Comparison of ENCODE assay signal across 8 cellular contexts in genomic region chr9:62802719-62803079, GRCh38.
A peak's percentile ranks its signal among the peaks of the same experiment; 100 is the strongest.
DNase-seq lines count a peak whose midpoint lies in the region; ATAC-seq, FAIRE-seq and TF ChIP-seq lines count a peak whose summit lies in the region.
"Not testable (repeated sequence)": the region's sequence is repeated elsewhere in the genome, so short reads cannot be mapped to it uniquely, and the experiment has no call there.

No MANE protein-coding gene starts in this region.

- H3K79me1 ChIP-seq in trophoblast cell (ENCODE audit: low read length) = not testable (repeated sequence)

- H3K27me3 Mint-ChIP-seq in type B pancreatic cell = peaks cover 69% of the 10 kb centered on the region

- not testable (repeated sequence) for H3K27ac Mint-ChIP-seq in type B pancreatic cell

- H2AK5ac ChIP-seq in trophoblast cell (ENCODE audit: low read length) = not testable (repeated sequence)

- H2BK12ac ChIP-seq in trophoblast cell (ENCODE audit: low read length) = not testable (repeated sequence)

- not testable (repeated sequence) for TF ChIP-seq POLR2A in GM12878 (IDR thresholded peaks at IDR 0.05; ENCODE audit: low read depth, low read length); esophagus squamous epithelium (IDR thresholded peaks at IDR 0.05); right lobe of liver (IDR thresholded peaks at IDR 0.05)

- not testable (repeated sequence) for H3K4me1 ChIP-seq in HUES64 (ENCODE audit: insufficient read depth, low read length); GM12878 (ENCODE audit: control insufficient read depth, insufficient read depth, low read length); trophoblast cell (ENCODE audit: control insufficient read depth in 1 of 2, insufficient read depth in 2 of 2, low read length in 2 of 2)
- H3K4me1 ChIP-seq in esophagus squamous epithelium (peaks cover 4 to 47% (median 20%) of the 10 kb centered on the region in 3 donors), right lobe of liver (peaks cover 0 to 10% (median 0%) of the 10 kb centered on the region in 4 donors)

- H4K91ac ChIP-seq in trophoblast cell (ENCODE audit: low read depth, low read length) = not testable (repeated sequence)

- not testable (repeated sequence) for H3K9me3 Mint-ChIP-seq in type B pancreatic cell

- peaks cover 42% of the 10 kb centered on the region for H3K79me2 ChIP-seq in GM12878 (ENCODE audit: control insufficient read depth, insufficient read depth, low read length)
- not testable (repeated sequence) for H3K79me2 ChIP-seq in trophoblast cell (ENCODE audit: control insufficient read depth, insufficient read depth, low read length, poor library complexity)

- RAD21 ChIA-PET in GM12878 (lab: Charles Lee; ENCODE audit: unreplicated experiment) = interaction anchor here (1.3 to 1.9 kb wide), 2 partner anchors 35 to 1015 kb away, joined by 4 to 20 read pairs; no protein-coding TSS in a partner anchor

- not testable (repeated sequence) for H2BK5ac ChIP-seq in trophoblast cell (ENCODE audit: low read depth, low read length, poor library complexity)

- H3K14ac ChIP-seq in trophoblast cell (ENCODE audit: low read length) = not testable (repeated sequence)

- not testable (repeated sequence) for H4K20me1 ChIP-seq in GM12878 (ENCODE audit: control insufficient read depth, insufficient read depth)

- not testable (repeated sequence) for H3K36me3 ChIP-seq in HUES64 (ENCODE audit: insufficient read depth, low read length); GM12878 (ENCODE audit: control insufficient read depth in 2 of 2, insufficient read depth in 2 of 2, low read length in 1 of 2); esophagus squamous epithelium; right lobe of liver; trophoblast cell (ENCODE audit: control insufficient read depth in 1 of 2, insufficient read depth in 2 of 2, low read length in 2 of 2)

- TF ChIP-seq CTCF in GM12864 (IDR thresholded peaks at IDR 0.05; ENCODE audit: low read depth, low read length, missing control alignments); WI38 (IDR thresholded peaks at IDR 0.05; ENCODE audit: low read depth, low read length); GM12878 (IDR thresholded peaks at IDR 0.05 in 2 of 3, conservative IDR thresholded peaks at IDR 0.05 in 1 of 3; ENCODE audit: control insufficient read depth in 2 of 3, extremely low read depth in 1 of 3, insufficient read depth in 1 of 3, low read depth in 3 of 3, low read length in 3 of 3); esophagus squamous epithelium (IDR thresholded peaks at IDR 0.05); right lobe of liver (IDR thresholded peaks at IDR 0.05); type B pancreatic cell (conservative IDR thresholded peaks at IDR 0.05): not testable (repeated sequence)

- H4K8ac ChIP-seq in trophoblast cell (ENCODE audit: low read depth, low read length) = peak overlapping the region; percentile 99

- not testable (repeated sequence) for BruUV-seq in GM12878 (replicated peaks; lab: Mats Ljungman, UMichigan)

- H2AFZ ChIP-seq in GM12878 (ENCODE audit: control insufficient read depth, low read depth, low read length) (peak overlapping the region; percentile 96), trophoblast cell (ENCODE audit: insufficient read depth, low read length, poor library complexity) (peak overlapping the region; percentile 100)

- POLR2A ChIA-PET in GM12878 (lab: Charles Lee) = interaction anchor here (1.9 kb wide), 1 partner anchor 1015 kb away, joined by 9 read pairs; no protein-coding TSS in a partner anchor

- peak overlapping the region; percentile 96; the same call in 1 of the 2 replicates for H3K4me2 ChIP-seq in GM12878 (ENCODE audit: control insufficient read depth, insufficient read depth)
- peak overlapping the region; percentile 52 for H3K4me2 ChIP-seq in trophoblast cell (ENCODE audit: low read length)

- H3K27me3 ChIP-seq in HUES64 (ENCODE audit: insufficient read depth, low read length) (peaks cover 89% of the 10 kb centered on the region), esophagus squamous epithelium (peaks cover 0 to 74% (median 8%) of the 10 kb centered on the region in 4 donors), right lobe of liver (peaks cover 0 to 48% of the 10 kb centered on the region in 2 donors), trophoblast cell (ENCODE audit: insufficient read depth, low read length) (peaks cover 40% of the 10 kb centered on the region)
- H3K27me3 ChIP-seq in GM12878 (replicated peaks in 1 of 2; ENCODE audit: control insufficient read depth in 2 of 2, insufficient read depth in 2 of 2, low read length in 1 of 2) = not testable (repeated sequence)

- not testable (repeated sequence) for H3K23ac ChIP-seq in trophoblast cell (ENCODE audit: low read length)

- H3K4ac ChIP-seq in trophoblast cell (ENCODE audit: low read depth, low read length) = not testable (repeated sequence)

- not testable (repeated sequence) for H3K9ac ChIP-seq in HUES64 (ENCODE audit: low read depth, low read length); trophoblast cell (ENCODE audit: low read length)
- peak overlapping the region; percentile 70 for H3K9ac ChIP-seq in GM12878 (ENCODE audit: control insufficient read depth, insufficient read depth, low read length)

- H2BK120ac ChIP-seq in trophoblast cell (ENCODE audit: insufficient read depth, low read length, poor library complexity) = not testable (repeated sequence)

- CTCF ChIA-PET in GM12878 (lab: Yijun Ruan, JAX) = interaction anchor here (1.2 kb wide), 1 partner anchor 1015 kb away, joined by 8 read pairs; no protein-coding TSS in a partner anchor

- peaks cover 17% of the 10 kb centered on the region for H3K36me3 Mint-ChIP-seq in type B pancreatic cell

- H3K18ac ChIP-seq in trophoblast cell (ENCODE audit: low read length) = not testable (repeated sequence)

- SMC1A ChIA-PET in GM12878 (lab: Charles Lee; ENCODE audit: uncharacterized antibody, unreplicated experiment) = interaction anchor here (2.3 kb wide), 1 partner anchor 1015 kb away, joined by 11 read pairs; no protein-coding TSS in a partner anchor

- H4K12ac ChIP-seq in trophoblast cell (ENCODE audit: low read depth, low read length) = peak overlapping the region; percentile 97

- ATAC-seq in GM12878, right lobe of liver: not testable (repeated sequence)

- peaks cover 18% of the 10 kb centered on the region for H3K4me1 Mint-ChIP-seq in type B pancreatic cell (ENCODE audit: unreplicated experiment)

- WGBS in HUES64 = 15% methylated on average over 9 of the region's 9 CpGs
- WGBS in GM12878 (ENCODE audit: insufficient coverage, insufficient replicate concordance, low lambda C conversion rate, missing lambda C conversion rate) = 7% methylated on average over 9 of the region's 9 CpGs
- 5 to 15% methylated on average over 9 of the region's 9 CpGs for WGBS in esophagus squamous epithelium, 2 donors
- 16% methylated on average over 9 of the region's 9 CpGs for WGBS in right lobe of liver (ENCODE audit: insufficient coverage, low coverage, low lambda C conversion rate, missing lambda C conversion rate)
- WGBS in trophoblast cell (ENCODE audit: extremely low coverage, insufficient coverage, insufficient read length) = no CpG with 5 or more reads among the region's 9 CpGs

- DNase-seq in GM12864 (ENCODE audit: low read depth); GM12878 (ENCODE audit: low read depth, low spot score); esophagus squamous epithelium (lab: John Stamatoyannopoulos, UW); right lobe of liver; trophoblast cell; type B pancreatic cell (ENCODE audit: extremely low spot score, unreplicated experiment): not testable (repeated sequence)

- H3K4me3 ChIP-seq in GM12864 (ENCODE audit: low read depth, low read length) = peak overlapping the region; percentile 39
- peak overlapping the region; percentile 58 for H3K4me3 ChIP-seq in HUES64 (ENCODE audit: low read length)
- H3K4me3 ChIP-seq in WI38 (ENCODE audit: low read depth, low read length) = peak overlapping the region; percentile 68
- H3K4me3 ChIP-seq in GM12878 = peak overlapping the region; percentile 79
- peak overlapping the region; percentile 42 to 65 (median 54) for H3K4me3 ChIP-seq in esophagus squamous epithelium
- peak overlapping the region; percentile 30 to 41 (median 37) for H3K4me3 ChIP-seq in right lobe of liver
- H3K4me3 ChIP-seq in trophoblast cell (ENCODE audit: low read depth, low read length) = peak overlapping the region; percentile 52

- not testable (repeated sequence) for H3K27ac ChIP-seq in HUES64 (ENCODE audit: low read depth, low read length); trophoblast cell (ENCODE audit: low read depth, low read length)
- H3K27ac ChIP-seq in GM12878 (ENCODE audit: control insufficient read depth, insufficient read depth) (peak overlapping the region; percentile 94), esophagus squamous epithelium (peak overlapping the region; percentile 69 to 84 (median 74)), right lobe of liver (peak overlapping the region in 2 of 3 donors; percentile 55 to 60)

- intact Hi-C loops in GM12878 (cut with micrococcal nuclease; ENCODE audit: unreplicated experiment); esophagus squamous epithelium (cut with DNase I); right lobe of liver (cut with DNase I): not testable (repeated sequence)

- not testable (repeated sequence) for H3K9me3 ChIP-seq in HUES64 (ENCODE audit: insufficient read depth, low read depth, low read length); GM12878 (replicated peaks; ENCODE audit: control insufficient read depth, insufficient read depth, low read length); esophagus squamous epithelium; right lobe of liver
- H3K9me3 ChIP-seq in trophoblast cell (ENCODE audit: insufficient read depth, low read depth, low read length) = peaks cover 10% of the 10 kb centered on the region

- FAIRE-seq in GM12878 (lab: Jason Lieb, UNC) = not testable (repeated sequence)

- TF ChIP-seq EP300 in GM12878 (IDR thresholded peaks at IDR 0.05; ENCODE audit: borderline replicate concordance in 1 of 2, control insufficient read depth in 1 of 2, low read depth in 2 of 2, low read length in 2 of 2) = not testable (repeated sequence)

- in situ Hi-C loops in GM12878 (cut with MboI) = not testable (repeated sequence)

- H3K4me3 Mint-ChIP-seq in type B pancreatic cell = peak overlapping the region; percentile 73

- TF ChIP-seq RAD21 in GM12878 (IDR thresholded peaks at IDR 0.05; ENCODE audit: insufficient read depth, low read depth, low read length) = not testable (repeated sequence)

TF ChIP-seq in GM12878, 131 proteins besides CTCF, POLR2A, EP300 and RAD21 (continues in another document):
- peak; percentile 42 for TF ChIP-seq PML (IDR thresholded peaks at IDR 0.05; ENCODE audit: low read length)
- TF ChIP-seq ZBED1 (IDR thresholded peaks at IDR 0.05; ENCODE audit: borderline replicate concordance) = 0 out of 2 replicates have a peak, but pooled peaks have one; percentile 45
